7 cellular contexts compared by ENCODE assay signal in genomic region chr12:69951108-69951507, GRCh38.
"Had no signal": no experiment of that assay in that cellular context is flagged by ENCODE, and none has a peak within 500 bp of the region (broad histone marks: within the 10 kb centered on the region; RNA-seq: fewer than 3 reads in every experiment).

No MANE protein-coding gene starts in this region.

- DNase-seq: GDM1, GF-D8 had no signal

- FAIRE-seq: GM12878, GM12891, GM12892, GM18507, GM19239 had no signal

- H3K4me3 ChIP-seq: GM12878 had no signal
